In the genomic region with DNA sequence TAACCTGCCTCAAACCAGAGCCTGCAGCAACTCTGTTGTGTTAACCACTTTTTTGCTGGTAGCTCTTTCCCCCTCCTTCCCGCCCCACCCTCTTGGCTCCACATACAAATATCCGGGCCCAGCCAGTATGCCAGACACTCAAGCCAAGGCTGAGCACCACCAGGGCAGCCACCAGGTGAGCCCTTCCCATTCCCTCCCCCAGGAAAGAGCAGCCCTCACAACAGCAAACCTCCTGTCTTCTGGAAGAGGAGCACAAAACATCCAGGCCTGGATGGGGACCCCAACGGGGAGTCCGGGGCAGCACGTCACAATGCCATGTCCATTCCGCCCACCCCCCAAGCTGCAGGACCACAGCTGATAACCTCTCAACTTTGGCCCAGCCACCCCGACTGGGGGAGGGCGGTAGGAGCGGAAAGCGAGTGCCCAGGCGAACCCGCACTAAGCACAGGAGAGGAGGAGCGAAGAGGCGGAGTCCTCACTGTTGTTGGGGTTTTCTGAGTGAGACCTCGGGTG, we compare ENCODE assay signal across 8 cellular contexts.
DNase-seq lines count a peak whose midpoint lies in the region; ATAC-seq and TF ChIP-seq lines count a peak whose summit lies in the region.

No MANE protein-coding gene starts in this region.

- H3K9me3 Mint-ChIP-seq in T-helper 1 cell treated with Interleukin-12 subunit alpha and Interleukin-12 subunit beta and Interleukin-4 antibody, amounts not matched to agents 30 μg/mL and 1 μg/mL, for 36 hours = no peaks in the 10 kb centered on the region

- peak overlapping the region; percentile 80 for H3K4me3 ChIP-seq in astrocyte of the spinal cord (ENCODE audit: low read depth, low read length)

- TF ChIP-seq CTCF in GM10248 (IDR thresholded peaks at IDR 0.05; ENCODE audit: control extremely low read depth, extremely low read depth, low read depth, missing control alignments) = no peak
- no peak for TF ChIP-seq CTCF in astrocyte of the spinal cord (IDR thresholded peaks at IDR 0.05; ENCODE audit: low read depth, low read length)

- peaks cover 56% of the 10 kb centered on the region for H3K4me1 Mint-ChIP-seq in T-helper 1 cell treated with Interleukin-12 subunit alpha and Interleukin-12 subunit beta and Interleukin-4 antibody, amounts not matched to agents 30 μg/mL and 1 μg/mL, for 36 hours (ENCODE audit: low read depth)

- POLR2A ChIA-PET in GM10248 (lab: Yijun Ruan, JAX) = no interaction called here

- CTCF ChIA-PET in GM10248 (lab: Yijun Ruan, JAX) = interaction anchor here (0.9 to 1.2 kb wide), 6 partner anchors 10 to 305 kb away, joined by 3 to 4 read pairs (median 3); no protein-coding TSS in a partner anchor

- peak; percentile 59 for DNase-seq in GM10248 (ENCODE audit: extremely low spot score)
- peak; percentile 16 for DNase-seq in astrocyte of the spinal cord (ENCODE audit: low read depth, low spot score)
- DNase-seq in iPS-NIHi11 (ENCODE audit: low spot score) = peak; percentile 75
- DNase-seq in stimulated activated CD4-positive, alpha-beta T cell treated with anti-CD3 and anti-CD28 coated beads, Interleukin-15, amount 100 ng/mL, for 24 hours = peak; percentile 72
- no peak for DNase-seq in COLO829 (ENCODE audit: low spot score)

- H3K36me3 Mint-ChIP-seq in T-helper 1 cell treated with Interleukin-12 subunit alpha and Interleukin-12 subunit beta and Interleukin-4 antibody, amounts not matched to agents 30 μg/mL and 1 μg/mL, for 36 hours (ENCODE audit: low read depth) = peaks cover 44% of the 10 kb centered on the region

- H3K4me3 Mint-ChIP-seq in T-helper 1 cell treated with Interleukin-12 subunit alpha and Interleukin-12 subunit beta and Interleukin-4 antibody, amounts not matched to agents 30 μg/mL and 1 μg/mL, for 36 hours = peak overlapping the region; percentile 99

- no peaks in the 10 kb centered on the region for H3K27me3 Mint-ChIP-seq in T-helper 1 cell treated with Interleukin-12 subunit alpha and Interleukin-12 subunit beta and Interleukin-4 antibody, amounts not matched to agents 30 μg/mL and 1 μg/mL, for 36 hours (ENCODE audit: low read depth)

- H3K27ac Mint-ChIP-seq in T-helper 1 cell treated with Interleukin-12 subunit alpha and Interleukin-12 subunit beta and Interleukin-4 antibody, amounts not matched to agents 30 μg/mL and 1 μg/mL, for 36 hours = peak overlapping the region; percentile 93

- ATAC-seq in HG03139 (IDR thresholded peaks at IDR 0.05; ENCODE audit: unreplicated experiment) (peak; percentile 18), GM18870 (IDR thresholded peaks at IDR 0.05; ENCODE audit: unreplicated experiment) (no peak)

- in situ Hi-C loops in astrocyte of the spinal cord (cut with HindIII; ENCODE audit: low sequenced_read_pairs) = no loop called here
